1 cellular context compared by ENCODE assay signal in the genomic region with DNA sequence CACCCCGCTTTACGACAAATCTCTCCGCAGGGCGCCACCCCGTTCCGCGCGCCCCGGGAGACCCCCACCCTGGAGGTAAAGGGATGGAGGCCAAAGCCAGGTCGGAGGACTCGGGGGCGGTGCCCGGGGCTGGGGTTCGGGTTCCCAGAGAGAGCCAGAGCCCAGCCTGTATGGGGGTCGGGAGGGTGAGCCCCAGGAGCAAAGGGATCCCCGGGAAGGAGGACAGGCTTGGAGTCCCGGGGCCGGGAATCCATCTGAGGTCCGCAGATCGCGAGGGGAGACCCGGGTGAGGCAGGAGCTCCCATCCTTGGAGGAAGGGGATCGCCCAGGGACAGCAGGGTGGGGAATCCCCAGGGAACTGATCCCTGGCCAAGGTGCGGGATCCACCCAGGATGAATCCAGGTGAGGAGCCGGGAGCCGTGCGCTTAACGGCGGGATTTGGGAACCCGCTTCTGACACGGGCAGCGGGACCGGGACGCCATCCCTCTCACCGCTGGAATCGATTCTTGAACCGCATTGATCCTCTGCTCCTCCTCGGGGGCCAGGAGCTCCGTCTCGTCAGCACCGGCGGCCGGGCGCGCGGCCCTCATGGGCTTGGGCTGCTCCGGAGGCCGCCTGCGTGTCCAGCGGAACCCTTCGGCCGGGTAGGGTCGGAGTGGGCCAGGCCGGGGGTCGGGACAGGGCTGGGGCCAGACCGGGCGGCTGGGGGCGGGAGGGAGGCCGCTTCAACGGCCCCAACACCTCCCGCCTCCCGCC.
A peak's percentile ranks its signal among the peaks of the same experiment; 100 is the strongest.
TF ChIP-seq lines count a peak whose summit lies in the region.

A gene with protein sequence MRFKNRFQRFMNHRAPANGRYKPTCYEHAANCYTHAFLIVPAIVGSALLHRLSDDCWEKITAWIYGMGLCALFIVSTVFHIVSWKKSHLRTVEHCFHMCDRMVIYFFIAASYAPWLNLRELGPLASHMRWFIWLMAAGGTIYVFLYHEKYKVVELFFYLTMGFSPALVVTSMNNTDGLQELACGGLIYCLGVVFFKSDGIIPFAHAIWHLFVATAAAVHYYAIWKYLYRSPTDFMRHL (minus strand): TSS at position 657 of the 756 bp plus-strand sequence. CDS start 140 bp downstream, at position 517.

TF ChIP-seq in HepG2, 621 proteins besides CTCF, POLR2A, EP300 and RAD21 (continued from another document and continues in another):
- TF ChIP-seq YEATS4 (CRISPR knock-in tag; IDR thresholded peaks at IDR 0.05; ENCODE audit: borderline replicate concordance), result peak; percentile 59; the same call in 1 of the 2 replicates
- TF ChIP-seq ZBTB7A (CRISPR knock-in tag; IDR thresholded peaks at IDR 0.05), result peak; percentile 76
- TF ChIP-seq ZNF160 (CRISPR knock-in tag; IDR thresholded peaks at IDR 0.05), result no peak; the same call in 1 of the 2 replicates
- no peak for TF ChIP-seq ZNF232 (CRISPR knock-in tag; IDR thresholded peaks at IDR 0.05; ENCODE audit: borderline replicate concordance)
- no peak for TF ChIP-seq ZNF326 (CRISPR knock-in tag; IDR thresholded peaks at IDR 0.05; ENCODE audit: borderline replicate concordance)
- TF ChIP-seq SALL1 (CRISPR knock-in tag; IDR thresholded peaks at IDR 0.05), result peak; percentile 79
- TF ChIP-seq ZFAT (CRISPR knock-in tag; conservative IDR thresholded peaks at IDR 0.05), result no peak
- no peak for TF ChIP-seq SNRNP70 (IDR thresholded peaks at IDR 0.05; ENCODE audit: low read depth, low read length)
- 0 out of 2 replicates have a peak, but pooled peaks have one; percentile 16 for TF ChIP-seq ZKSCAN8 (CRISPR knock-in tag; IDR thresholded peaks at IDR 0.05; ENCODE audit: borderline replicate concordance)
- TF ChIP-seq PLSCR1 (CRISPR knock-in tag; IDR thresholded peaks at IDR 0.05; ENCODE audit: borderline replicate concordance), result no peak
- TF ChIP-seq, protein P1, sequence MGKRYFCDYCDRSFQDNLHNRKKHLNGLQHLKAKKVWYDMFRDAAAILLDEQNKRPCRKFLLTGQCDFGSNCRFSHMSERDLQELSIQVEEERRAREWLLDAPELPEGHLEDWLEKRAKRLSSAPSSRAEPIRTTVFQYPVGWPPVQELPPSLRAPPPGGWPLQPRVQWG (CRISPR knock-in tag; IDR thresholded peaks at IDR 0.05; ENCODE audit: borderline replicate concordance, low read depth), result no peak
- no peak for TF ChIP-seq HHEX (CRISPR knock-in tag; IDR thresholded peaks at IDR 0.05)
- no peak for TF ChIP-seq ZFYVE20 (CRISPR knock-in tag; IDR thresholded peaks at IDR 0.05; ENCODE audit: borderline replicate concordance, low read depth)
- TF ChIP-seq HOXA5 (CRISPR knock-in tag; IDR thresholded peaks at IDR 0.05), result peak; percentile 10; the same call in 1 of the 2 replicates
- peak; percentile 90; the same call in 1 of the 2 replicates for TF ChIP-seq ZNF230 (CRISPR knock-in tag; IDR thresholded peaks at IDR 0.05)
- peak; percentile 86; the same call in 1 of the 2 replicates for TF ChIP-seq ZNF879 (CRISPR knock-in tag; IDR thresholded peaks at IDR 0.05)
- 0 out of 2 replicates have a peak, but pooled peaks have one; percentile 54 for TF ChIP-seq ZNF253 (CRISPR knock-in tag; IDR thresholded peaks at IDR 0.05; ENCODE audit: borderline replicate concordance)
- no peak for TF ChIP-seq PAWR (CRISPR knock-in tag; IDR thresholded peaks at IDR 0.05; ENCODE audit: borderline replicate concordance)
- no peak for TF ChIP-seq FOXP1 (IDR thresholded peaks at IDR 0.05)
- TF ChIP-seq FOXP1 (CRISPR knock-in tag; IDR thresholded peaks at IDR 0.05), result no peak
- TF ChIP-seq ZNF20 (CRISPR knock-in tag; IDR thresholded peaks at IDR 0.05), result no peak
- peak; percentile 51; the same call in 1 of the 2 replicates for TF ChIP-seq MXD1 (CRISPR knock-in tag; IDR thresholded peaks at IDR 0.05)
- TF ChIP-seq NR2F6 (IDR thresholded peaks at IDR 0.05), result no peak; the same call in 1 of the 2 replicates
- TF ChIP-seq NR2F6 (CRISPR knock-in tag; IDR thresholded peaks at IDR 0.05), result no peak
- no peak; the same call in 1 of the 2 replicates for TF ChIP-seq TP53 (CRISPR knock-in tag; conservative IDR thresholded peaks at IDR 0.05)
- no peak for TF ChIP-seq U2AF2 (IDR thresholded peaks at IDR 0.05; ENCODE audit: low read depth, low read length)
- no peak for TF ChIP-seq ZMYM3 (CRISPR knock-in tag; IDR thresholded peaks at IDR 0.05)
- TF ChIP-seq CSRNP1 (CRISPR knock-in tag; IDR thresholded peaks at IDR 0.05), result peak; percentile 88; the same call in 1 of the 2 replicates
- TF ChIP-seq ZNF589 (CRISPR knock-in tag; conservative IDR thresholded peaks at IDR 0.05), result no peak; the same call in 1 of the 2 replicates
- TF ChIP-seq KAT8 (CRISPR knock-in tag; IDR thresholded peaks at IDR 0.05), result 0 out of 2 replicates have a peak, but pooled peaks have one; percentile 19
- TF ChIP-seq HOXA3 (CRISPR knock-in tag; IDR thresholded peaks at IDR 0.05), result no peak; the same call in 1 of the 2 replicates
- TF ChIP-seq DPF2 (CRISPR knock-in tag; IDR thresholded peaks at IDR 0.05; ENCODE audit: borderline replicate concordance, low read depth), result no peak
- TF ChIP-seq ZNF563 (CRISPR knock-in tag; IDR thresholded peaks at IDR 0.05), result peak; percentile 81
- TF ChIP-seq REPIN1 (CRISPR knock-in tag; IDR thresholded peaks at IDR 0.05; ENCODE audit: borderline replicate concordance, low read depth), result no peak
- no peak for TF ChIP-seq TEAD3 (CRISPR knock-in tag; optimal IDR thresholded peaks at IDR 0.05; ENCODE audit: borderline replicate concordance)
- peak; percentile 87 for TF ChIP-seq PATZ1 (CRISPR knock-in tag; IDR thresholded peaks at IDR 0.05)
- no peak for TF ChIP-seq ELF1 (CRISPR knock-in tag; IDR thresholded peaks at IDR 0.05)
- TF ChIP-seq TEAD2 (CRISPR knock-in tag; IDR thresholded peaks at IDR 0.05), result 0 out of 2 replicates have a peak, but pooled peaks have one; percentile 3
- no peak for TF ChIP-seq E2F2 (CRISPR knock-in tag; IDR thresholded peaks at IDR 0.05; ENCODE audit: borderline replicate concordance)
- TF ChIP-seq NCOR1 (IDR thresholded peaks at IDR 0.05; ENCODE audit: borderline replicate concordance, low read length), result no peak
- peak; percentile 96 for TF ChIP-seq RBFOX2 (IDR thresholded peaks at IDR 0.05; ENCODE audit: low read depth, low read length)
- TF ChIP-seq ZNF547 (CRISPR knock-in tag; IDR thresholded peaks at IDR 0.05), result no peak; the same call in 1 of the 2 replicates
- TF ChIP-seq ZNF501 (CRISPR knock-in tag; IDR thresholded peaks at IDR 0.05), result no peak; the same call in 1 of the 2 replicates
- no peak; the same call in 1 of the 2 replicates for TF ChIP-seq ZNF841 (CRISPR knock-in tag; IDR thresholded peaks at IDR 0.05; ENCODE audit: borderline replicate concordance)
- no peak; the same call in 1 of the 2 replicates for TF ChIP-seq MTF2 (CRISPR knock-in tag; IDR thresholded peaks at IDR 0.05; ENCODE audit: borderline replicate concordance)
- TF ChIP-seq, protein P2, sequence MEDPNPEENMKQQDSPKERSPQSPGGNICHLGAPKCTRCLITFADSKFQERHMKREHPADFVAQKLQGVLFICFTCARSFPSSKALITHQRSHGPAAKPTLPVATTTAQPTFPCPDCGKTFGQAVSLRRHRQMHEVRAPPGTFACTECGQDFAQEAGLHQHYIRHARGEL (CRISPR knock-in tag; IDR thresholded peaks at IDR 0.05), result 0 out of 2 replicates have a peak, but pooled peaks have one; percentile 27
- TF ChIP-seq RFX5 (IDR thresholded peaks at IDR 0.05; ENCODE audit: low read depth, low read length), result no peak
- TF ChIP-seq YY1 (IDR thresholded peaks at IDR 0.05; ENCODE audit: insufficient read depth, insufficient replicate concordance, low read depth, low read length), result no peak
- no peak for TF ChIP-seq ZNF343 (CRISPR knock-in tag; IDR thresholded peaks at IDR 0.05)
- peak; percentile 70; the same call in 1 of the 2 replicates for TF ChIP-seq SAFB2 (CRISPR knock-in tag; IDR thresholded peaks at IDR 0.05; ENCODE audit: borderline replicate concordance, low read depth)
- peak; percentile 78 for TF ChIP-seq POLR2G (IDR thresholded peaks at IDR 0.05; ENCODE audit: low read depth, low read length)
- no peak; the same call in none of the 2 replicates for TF ChIP-seq ZNF574 (CRISPR knock-in tag; IDR thresholded peaks at IDR 0.05)
- no peak for TF ChIP-seq MZF1 (CRISPR knock-in tag; IDR thresholded peaks at IDR 0.05; ENCODE audit: borderline replicate concordance)
- TF ChIP-seq, protein P3, sequence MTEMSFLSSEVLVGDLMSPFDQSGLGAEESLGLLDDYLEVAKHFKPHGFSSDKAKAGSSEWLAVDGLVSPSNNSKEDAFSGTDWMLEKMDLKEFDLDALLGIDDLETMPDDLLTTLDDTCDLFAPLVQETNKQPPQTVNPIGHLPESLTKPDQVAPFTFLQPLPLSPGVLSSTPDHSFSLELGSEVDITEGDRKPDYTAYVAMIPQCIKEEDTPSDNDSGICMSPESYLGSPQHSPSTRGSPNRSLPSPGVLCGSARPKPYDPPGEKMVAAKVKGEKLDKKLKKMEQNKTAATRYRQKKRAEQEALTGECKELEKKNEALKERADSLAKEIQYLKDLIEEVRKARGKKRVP (CRISPR knock-in tag; IDR thresholded peaks at IDR 0.05), result peak in 1 of 2 experiments; percentile 60; a peak in 2 of 4 replicates
- TF ChIP-seq MBNL3 (CRISPR knock-in tag; conservative IDR thresholded peaks at IDR 0.05), result no peak
- peak; percentile 90 for TF ChIP-seq ZBTB2 (CRISPR knock-in tag; IDR thresholded peaks at IDR 0.05; ENCODE audit: low read depth)
